ENCODE assay signal across 2 cellular contexts in genomic region chr19:40005670-40006272, GRCh38.
TF ChIP-seq lines count a peak whose summit lies in the region.

No MANE protein-coding gene starts in this region.

TF ChIP-seq in A549, 52 proteins besides CTCF, POLR2A, EP300 and RAD21:
- TF ChIP-seq HES2 (IDR thresholded peaks at IDR 0.05): no peak
- TF ChIP-seq BCL3 (IDR thresholded peaks at IDR 0.05): no peak
- no peak for TF ChIP-seq PHF8 (IDR thresholded peaks at IDR 0.05; ENCODE audit: borderline replicate concordance, low read depth)
- no peak for TF ChIP-seq ELK1 (IDR thresholded peaks at IDR 0.05; ENCODE audit: low read depth, low read length)
- TF ChIP-seq RCOR1 (IDR thresholded peaks at IDR 0.05; ENCODE audit: low read depth, low read length): no peak
- no peak for TF ChIP-seq ATOH8 (CRISPR knock-in tag; IDR thresholded peaks at IDR 0.05; ENCODE audit: low read depth)
- no peak for TF ChIP-seq SREBF2 (IDR thresholded peaks at IDR 0.05)
- TF ChIP-seq CHD4 (IDR thresholded peaks at IDR 0.05; ENCODE audit: borderline replicate concordance): no peak
- no peak for TF ChIP-seq FOSL2 (IDR thresholded peaks at IDR 0.05)
- no peak for TF ChIP-seq FOSL2 (CRISPR knock-in tag; IDR thresholded peaks at IDR 0.05)
- TF ChIP-seq FOSB (CRISPR knock-in tag; IDR thresholded peaks at IDR 0.05): no peak
- no peak for TF ChIP-seq HDAC2 (IDR thresholded peaks at IDR 0.05)
- TF ChIP-seq NFE2L2 (conservative IDR thresholded peaks at IDR 0.05; ENCODE audit: low read length): no peak
- no peak for TF ChIP-seq CBX8 (IDR thresholded peaks at IDR 0.05)
- no peak for TF ChIP-seq PBX3 (IDR thresholded peaks at IDR 0.05)
- TF ChIP-seq MYC (IDR thresholded peaks at IDR 0.05; ENCODE audit: borderline replicate concordance, low read length): no peak
- no peak for TF ChIP-seq RNF2 (IDR thresholded peaks at IDR 0.05; ENCODE audit: borderline replicate concordance, low read depth)
- TF ChIP-seq HOXA7 (CRISPR knock-in tag; IDR thresholded peaks at IDR 0.05): no peak
- TF ChIP-seq USF2 (IDR thresholded peaks at IDR 0.05): no peak
- no peak for TF ChIP-seq NR3C1 (IDR thresholded peaks at IDR 0.05)
- no peak for TF ChIP-seq TFCP2L1 (CRISPR knock-in tag; IDR thresholded peaks at IDR 0.05)
TF ChIP-seq in A549: peak in this region for 0.

TF ChIP-seq in IMR-90, 13 proteins besides CTCF, POLR2A, EP300 and RAD21:
- TF ChIP-seq FOS (IDR thresholded peaks at IDR 0.05; ENCODE audit: low read depth, low read length): no peak
- TF ChIP-seq USF2 (IDR thresholded peaks at IDR 0.05; ENCODE audit: low read depth, low read length): no peak
- no peak for TF ChIP-seq CHD1 (IDR thresholded peaks at IDR 0.05; ENCODE audit: low read depth, low read length)
- TF ChIP-seq MAFK (IDR thresholded peaks at IDR 0.05; ENCODE audit: low read depth, low read length): no peak
- no peak for TF ChIP-seq SMC3 (IDR thresholded peaks at IDR 0.05; ENCODE audit: low read depth, low read length)
- no peak for TF ChIP-seq NFE2L2 (IDR thresholded peaks at IDR 0.05; ENCODE audit: low read depth, low read length)
- TF ChIP-seq ELK1 (IDR thresholded peaks at IDR 0.05; ENCODE audit: borderline replicate concordance, low read depth, low read length): no peak
- TF ChIP-seq RCOR1 (IDR thresholded peaks at IDR 0.05; ENCODE audit: insufficient replicate concordance, low read length): no peak
- no peak for TF ChIP-seq MXI1 (IDR thresholded peaks at IDR 0.05; ENCODE audit: borderline replicate concordance, low read depth, low read length)
- no peak for TF ChIP-seq BHLHE40 (IDR thresholded peaks at IDR 0.05; ENCODE audit: low read depth, low read length)
- no peak for TF ChIP-seq RFX5 (IDR thresholded peaks at IDR 0.05; ENCODE audit: low read depth, low read length)
- no peak for TF ChIP-seq CEBPB (IDR thresholded peaks at IDR 0.05; ENCODE audit: low read depth, low read length)
- TF ChIP-seq MAZ (IDR thresholded peaks at IDR 0.05; ENCODE audit: borderline replicate concordance, low read depth, low read length): no peak
